ENCODE assay signal across 2 cellular contexts in the genomic region with DNA sequence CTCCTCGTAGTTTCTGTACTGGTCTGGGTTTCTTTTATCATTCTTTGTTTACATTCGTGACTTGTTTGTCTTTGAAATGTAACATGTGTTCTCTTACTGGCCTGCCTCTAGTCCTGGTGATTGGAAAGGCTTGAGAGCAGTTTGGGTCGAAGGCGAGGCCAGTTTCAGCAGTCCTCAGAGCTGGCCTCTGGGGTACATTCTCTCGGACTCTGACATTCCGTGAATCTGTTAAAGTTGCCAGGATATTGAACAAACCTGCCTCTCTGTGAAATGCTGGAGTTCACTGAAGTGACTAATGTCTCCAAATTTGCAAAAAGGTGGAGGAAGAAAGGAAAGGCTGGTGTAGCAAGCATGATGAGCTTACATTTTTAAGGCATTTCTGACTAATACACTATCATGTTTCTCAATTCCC.
TF ChIP-seq lines count a peak whose summit lies in the region.

No MANE protein-coding gene starts in this region.

TF ChIP-seq in GM23338, 12 proteins besides CTCF, POLR2A, EP300 and RAD21 (continued from another document):
- TF ChIP-seq, protein P1, sequence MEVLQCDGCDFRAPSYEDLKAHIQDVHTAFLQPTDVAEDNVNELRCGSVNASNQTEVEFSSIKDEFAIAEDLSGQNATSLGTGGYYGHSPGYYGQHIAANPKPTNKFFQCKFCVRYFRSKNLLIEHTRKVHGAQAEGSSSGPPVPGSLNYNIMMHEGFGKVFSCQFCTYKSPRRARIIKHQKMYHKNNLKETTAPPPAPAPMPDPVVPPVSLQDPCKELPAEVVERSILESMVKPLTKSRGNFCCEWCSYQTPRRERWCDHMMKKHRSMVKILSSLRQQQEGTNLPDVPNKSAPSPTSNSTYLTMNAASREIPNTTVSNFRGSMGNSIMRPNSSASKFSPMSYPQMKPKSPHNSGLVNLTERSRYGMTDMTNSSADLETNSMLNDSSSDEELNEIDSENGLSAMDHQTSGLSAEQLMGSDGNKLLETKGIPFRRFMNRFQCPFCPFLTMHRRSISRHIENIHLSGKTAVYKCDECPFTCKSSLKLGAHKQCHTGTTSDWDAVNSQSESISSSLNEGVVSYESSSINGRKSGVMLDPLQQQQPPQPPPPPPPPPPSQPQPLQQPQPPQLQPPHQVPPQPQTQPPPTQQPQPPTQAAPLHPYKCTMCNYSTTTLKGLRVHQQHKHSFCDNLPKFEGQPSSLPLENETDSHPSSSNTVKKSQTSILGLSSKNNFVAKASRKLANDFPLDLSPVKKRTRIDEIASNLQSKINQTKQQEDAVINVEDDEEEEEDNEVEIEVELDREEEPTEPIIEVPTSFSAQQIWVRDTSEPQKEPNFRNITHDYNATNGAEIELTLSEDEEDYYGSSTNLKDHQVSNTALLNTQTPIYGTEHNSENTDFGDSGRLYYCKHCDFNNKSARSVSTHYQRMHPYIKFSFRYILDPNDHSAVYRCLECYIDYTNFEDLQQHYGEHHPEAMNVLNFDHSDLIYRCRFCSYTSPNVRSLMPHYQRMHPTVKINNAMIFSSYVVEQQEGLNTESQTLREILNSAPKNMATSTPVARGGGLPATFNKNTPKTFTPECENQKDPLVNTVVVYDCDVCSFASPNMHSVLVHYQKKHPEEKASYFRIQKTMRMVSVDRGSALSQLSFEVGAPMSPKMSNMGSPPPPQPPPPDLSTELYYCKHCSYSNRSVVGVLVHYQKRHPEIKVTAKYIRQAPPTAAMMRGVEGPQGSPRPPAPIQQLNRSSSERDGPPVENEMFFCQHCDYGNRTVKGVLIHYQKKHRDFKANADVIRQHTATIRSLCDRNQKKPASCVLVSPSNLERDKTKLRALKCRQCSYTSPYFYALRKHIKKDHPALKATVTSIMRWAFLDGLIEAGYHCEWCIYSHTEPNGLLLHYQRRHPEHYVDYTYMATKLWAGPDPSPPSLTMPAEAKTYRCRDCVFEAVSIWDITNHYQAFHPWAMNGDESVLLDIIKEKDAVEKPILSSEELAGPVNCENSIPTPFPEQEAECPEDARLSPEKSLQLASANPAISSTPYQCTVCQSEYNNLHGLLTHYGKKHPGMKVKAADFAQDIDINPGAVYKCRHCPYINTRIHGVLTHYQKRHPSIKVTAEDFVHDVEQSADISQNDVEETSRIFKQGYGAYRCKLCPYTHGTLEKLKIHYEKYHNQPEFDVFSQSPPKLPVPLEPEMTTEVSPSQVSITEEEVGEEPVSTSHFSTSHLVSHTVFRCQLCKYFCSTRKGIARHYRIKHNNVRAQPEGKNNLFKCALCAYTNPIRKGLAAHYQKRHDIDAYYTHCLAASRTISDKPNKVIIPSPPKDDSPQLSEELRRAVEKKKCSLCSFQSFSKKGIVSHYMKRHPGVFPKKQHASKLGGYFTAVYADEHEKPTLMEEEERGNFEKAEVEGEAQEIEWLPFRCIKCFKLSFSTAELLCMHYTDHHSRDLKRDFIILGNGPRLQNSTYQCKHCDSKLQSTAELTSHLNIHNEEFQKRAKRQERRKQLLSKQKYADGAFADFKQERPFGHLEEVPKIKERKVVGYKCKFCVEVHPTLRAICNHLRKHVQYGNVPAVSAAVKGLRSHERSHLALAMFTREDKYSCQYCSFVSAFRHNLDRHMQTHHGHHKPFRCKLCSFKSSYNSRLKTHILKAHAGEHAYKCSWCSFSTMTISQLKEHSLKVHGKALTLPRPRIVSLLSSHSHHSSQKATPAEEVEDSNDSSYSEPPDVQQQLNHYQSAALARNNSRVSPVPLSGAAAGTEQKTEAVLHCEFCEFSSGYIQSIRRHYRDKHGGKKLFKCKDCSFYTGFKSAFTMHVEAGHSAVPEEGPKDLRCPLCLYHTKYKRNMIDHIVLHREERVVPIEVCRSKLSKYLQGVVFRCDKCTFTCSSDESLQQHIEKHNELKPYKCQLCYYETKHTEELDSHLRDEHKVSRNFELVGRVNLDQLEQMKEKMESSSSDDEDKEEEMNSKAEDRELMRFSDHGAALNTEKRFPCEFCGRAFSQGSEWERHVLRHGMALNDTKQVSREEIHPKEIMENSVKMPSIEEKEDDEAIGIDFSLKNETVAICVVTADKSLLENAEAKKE (CRISPR knock-in tag; IDR thresholded peaks at IDR 0.05), result no peak
- TF ChIP-seq STAT1 (IDR thresholded peaks at IDR 0.05; ENCODE audit: unreplicated experiment) (no peak), JUNB (IDR thresholded peaks at IDR 0.05; ENCODE audit: unreplicated experiment) (no peak), REST (IDR thresholded peaks at IDR 0.05; ENCODE audit: unreplicated experiment) (no peak), EZH2phosphoT487 (IDR thresholded peaks at IDR 0.05; ENCODE audit: unreplicated experiment) (no peak)

TF ChIP-seq in SK-N-SH treated with all-trans-retinoic acid at 6 μM for 48 hours, 23 proteins besides CTCF, POLR2A, EP300 and RAD21 (continued from another document):
- TF ChIP-seq, protein P2, sequence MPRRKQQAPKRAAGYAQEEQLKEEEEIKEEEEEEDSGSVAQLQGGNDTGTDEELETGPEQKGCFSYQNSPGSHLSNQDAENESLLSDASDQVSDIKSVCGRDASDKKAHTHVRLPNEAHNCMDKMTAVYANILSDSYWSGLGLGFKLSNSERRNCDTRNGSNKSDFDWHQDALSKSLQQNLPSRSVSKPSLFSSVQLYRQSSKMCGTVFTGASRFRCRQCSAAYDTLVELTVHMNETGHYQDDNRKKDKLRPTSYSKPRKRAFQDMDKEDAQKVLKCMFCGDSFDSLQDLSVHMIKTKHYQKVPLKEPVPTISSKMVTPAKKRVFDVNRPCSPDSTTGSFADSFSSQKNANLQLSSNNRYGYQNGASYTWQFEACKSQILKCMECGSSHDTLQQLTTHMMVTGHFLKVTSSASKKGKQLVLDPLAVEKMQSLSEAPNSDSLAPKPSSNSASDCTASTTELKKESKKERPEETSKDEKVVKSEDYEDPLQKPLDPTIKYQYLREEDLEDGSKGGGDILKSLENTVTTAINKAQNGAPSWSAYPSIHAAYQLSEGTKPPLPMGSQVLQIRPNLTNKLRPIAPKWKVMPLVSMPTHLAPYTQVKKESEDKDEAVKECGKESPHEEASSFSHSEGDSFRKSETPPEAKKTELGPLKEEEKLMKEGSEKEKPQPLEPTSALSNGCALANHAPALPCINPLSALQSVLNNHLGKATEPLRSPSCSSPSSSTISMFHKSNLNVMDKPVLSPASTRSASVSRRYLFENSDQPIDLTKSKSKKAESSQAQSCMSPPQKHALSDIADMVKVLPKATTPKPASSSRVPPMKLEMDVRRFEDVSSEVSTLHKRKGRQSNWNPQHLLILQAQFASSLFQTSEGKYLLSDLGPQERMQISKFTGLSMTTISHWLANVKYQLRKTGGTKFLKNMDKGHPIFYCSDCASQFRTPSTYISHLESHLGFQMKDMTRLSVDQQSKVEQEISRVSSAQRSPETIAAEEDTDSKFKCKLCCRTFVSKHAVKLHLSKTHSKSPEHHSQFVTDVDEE (CRISPR knock-in tag; IDR thresholded peaks at IDR 0.05), result no peak
- TF ChIP-seq ARNTL (CRISPR knock-in tag; IDR thresholded peaks at IDR 0.05; ENCODE audit: borderline replicate concordance, low read depth) (no peak), PPARA (CRISPR knock-in tag; IDR thresholded peaks at IDR 0.05; ENCODE audit: borderline replicate concordance) (no peak), ZNF8 (CRISPR knock-in tag; IDR thresholded peaks at IDR 0.05) (no peak), OSR1 (CRISPR knock-in tag; IDR thresholded peaks at IDR 0.05) (no peak), ZNF565 (CRISPR knock-in tag; conservative IDR thresholded peaks at IDR 0.05; ENCODE audit: low read depth) (no peak), RARB (CRISPR knock-in tag; IDR thresholded peaks at IDR 0.05) (no peak), ZNF70 (CRISPR knock-in tag; IDR thresholded peaks at IDR 0.05) (no peak), TOX (CRISPR knock-in tag; IDR thresholded peaks at IDR 0.05; ENCODE audit: borderline replicate concordance) (no peak), BACH2 (CRISPR knock-in tag; IDR thresholded peaks at IDR 0.05; ENCODE audit: borderline replicate concordance) (no peak), GLIS3 (CRISPR knock-in tag; IDR thresholded peaks at IDR 0.05) (no peak), ISL1 (CRISPR knock-in tag; IDR thresholded peaks at IDR 0.05) (no peak)
